ENCODE assay signal across 11 cellular contexts in the genomic region with DNA sequence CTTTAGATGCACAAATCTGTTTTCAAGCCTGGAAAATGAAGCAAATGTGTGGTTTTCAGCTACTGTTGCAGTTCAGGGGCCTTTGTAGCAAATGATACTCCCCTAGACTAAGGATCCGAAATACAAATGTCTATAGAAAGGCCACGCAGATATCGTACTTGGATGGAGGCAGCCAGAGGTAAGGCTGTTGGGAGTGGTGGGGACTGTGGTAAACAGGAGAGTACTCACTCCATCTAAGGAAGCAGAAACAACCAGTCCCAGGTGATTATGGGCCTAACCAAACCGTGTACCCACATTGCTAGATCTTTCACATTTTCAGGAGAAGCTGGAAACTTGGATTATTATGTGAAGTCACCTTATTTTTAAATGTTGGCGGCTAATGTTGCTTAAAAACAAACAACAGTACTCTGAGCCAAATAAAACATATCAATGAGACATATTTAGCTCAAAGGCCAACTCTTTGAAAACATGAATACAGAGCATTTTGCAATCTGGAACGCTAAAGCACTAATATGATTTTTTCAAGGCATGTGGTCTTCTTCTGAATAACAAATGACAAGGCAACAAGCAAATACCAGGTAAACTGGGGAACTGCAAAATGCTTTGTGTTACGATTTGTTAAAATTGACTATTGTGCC.
DNase-seq lines count a peak whose midpoint lies in the region; ATAC-seq and TF ChIP-seq lines count a peak whose summit lies in the region.
"Had no signal": no experiment of that assay in that cellular context is flagged by ENCODE, and none has a peak within 500 bp of the region (broad histone marks: within the 10 kb centered on the region; RNA-seq: fewer than 3 reads in every experiment).

No MANE protein-coding gene starts in this region.

- H3K4me3 ChIP-seq in right atrium auricular region: no peak overlapping the region
- H3K4me3 ChIP-seq in ascending aorta: peak overlapping the region in 1 of 2 donors; percentile 22
- H3K4me3 ChIP-seq in muscle layer of duodenum (ENCODE audit: low read depth in 1 of 2, low read length in 2 of 2): no peak overlapping the region
- no peak overlapping the region for H3K4me3 ChIP-seq in vagina
- no peak overlapping the region for H3K4me3 ChIP-seq in trophoblast cell (ENCODE audit: low read depth, low read length)

- no peak overlapping the region for H4K91ac ChIP-seq in trophoblast cell (ENCODE audit: low read depth, low read length)

- no peak overlapping the region for H2AFZ ChIP-seq in trophoblast cell (ENCODE audit: insufficient read depth, low read length, poor library complexity)

- peak overlapping the region; percentile 66 to 90 for H3K27ac ChIP-seq in right atrium auricular region
- H3K27ac ChIP-seq in ascending aorta: peak overlapping the region; percentile 91 to 93
- peak overlapping the region; percentile 47 for H3K27ac ChIP-seq in muscle layer of duodenum (ENCODE audit: low read length)
- peak overlapping the region; percentile 38 for H3K27ac ChIP-seq in vagina
- no peak overlapping the region for H3K27ac ChIP-seq in trophoblast cell (ENCODE audit: low read depth, low read length)
- H3K27ac ChIP-seq: brain microvascular endothelial cell, C4-2B had no signal

- TF ChIP-seq CTCF in right atrium auricular region (IDR thresholded peaks at IDR 0.05) (no peak), ascending aorta (IDR thresholded peaks at IDR 0.05) (no peak), vagina (IDR thresholded peaks at IDR 0.05) (no peak), CD14-positive monocyte (IDR thresholded peaks at IDR 0.05) (no peak)

- H3K27me3 Mint-ChIP-seq in CD14-positive monocyte (ENCODE audit: low read depth in 3 of 3): peaks cover 0 to 5% (median 1%) of the 10 kb centered on the region in 3 donors

- no peak overlapping the region for H3K23ac ChIP-seq in trophoblast cell (ENCODE audit: low read length)

- no peak overlapping the region for H4K12ac ChIP-seq in trophoblast cell (ENCODE audit: low read depth, low read length)

- peaks cover 7% of the 10 kb centered on the region for H3K79me1 ChIP-seq in trophoblast cell (ENCODE audit: low read length)

- no peaks in the 10 kb centered on the region for H3K36me3 Mint-ChIP-seq in CD14-positive monocyte
- H3K36me3 Mint-ChIP-seq: memory B cell had no signal

- no peaks in the 10 kb centered on the region for H3K36me3 ChIP-seq in right atrium auricular region
- no peaks in the 10 kb centered on the region for H3K36me3 ChIP-seq in ascending aorta
- H3K36me3 ChIP-seq in muscle layer of duodenum (ENCODE audit: control insufficient read depth in 1 of 2, insufficient read depth in 2 of 2, low read length in 2 of 2): no peaks in the 10 kb centered on the region
- H3K36me3 ChIP-seq in vagina: no peaks in the 10 kb centered on the region
- H3K36me3 ChIP-seq in trophoblast cell (ENCODE audit: control insufficient read depth in 1 of 2, insufficient read depth in 2 of 2, low read length in 2 of 2): no peaks in the 10 kb centered on the region
- H3K36me3 ChIP-seq: brain microvascular endothelial cell had no signal

- no peak overlapping the region for H3K9ac ChIP-seq in trophoblast cell (ENCODE audit: low read length)

- H3K4me2 ChIP-seq in trophoblast cell (ENCODE audit: low read length): no peak overlapping the region

- no peak overlapping the region for H3K4me3 Mint-ChIP-seq in CD14-positive monocyte
- H3K4me3 Mint-ChIP-seq: memory B cell had no signal

- H3K4me1 Mint-ChIP-seq in CD14-positive monocyte: peaks cover 47% of the 10 kb centered on the region

- H3K9me3 ChIP-seq in right atrium auricular region (no peaks in the 10 kb centered on the region), ascending aorta (no peaks in the 10 kb centered on the region), muscle layer of duodenum (ENCODE audit: control insufficient read depth in 1 of 2, low read length in 2 of 2) (no peaks in the 10 kb centered on the region), vagina (no peaks in the 10 kb centered on the region), trophoblast cell (ENCODE audit: insufficient read depth, low read depth, low read length) (no peaks in the 10 kb centered on the region)

- no peak overlapping the region for H3K18ac ChIP-seq in trophoblast cell (ENCODE audit: low read length)

- no peak overlapping the region for H3K27ac Mint-ChIP-seq in CD14-positive monocyte
- H3K27ac Mint-ChIP-seq: memory B cell had no signal

- no peaks in the 10 kb centered on the region for H3K27me3 ChIP-seq in right atrium auricular region
- no peaks in the 10 kb centered on the region for H3K27me3 ChIP-seq in ascending aorta
- H3K27me3 ChIP-seq in muscle layer of duodenum (ENCODE audit: low read depth, low read length): no peaks in the 10 kb centered on the region
- H3K27me3 ChIP-seq in vagina: no peaks in the 10 kb centered on the region
- no peaks in the 10 kb centered on the region for H3K27me3 ChIP-seq in trophoblast cell (ENCODE audit: insufficient read depth, low read length)
- H3K27me3 ChIP-seq: brain microvascular endothelial cell had no signal

- intact Hi-C loops in Right ventricle myocardium inferior (cut with DNase I): loop anchor here (1.0 kb wide), 2 partner anchors 112 to 130 kb away; no protein-coding TSS in a partner anchor
- intact Hi-C loops in ascending aorta (cut with DNase I): loop anchor here (1.0 to 10.0 kb wide), 5 partner anchors 19 to 217 kb away; a partner anchor contains a TSS
- intact Hi-C loops in vagina (cut with DNase I): loop anchor here (2.0 kb wide), 1 partner anchor 111 kb away; a partner anchor contains a TSS
- intact Hi-C loops in CD14-positive monocyte (cut with micrococcal nuclease): loop anchor here (5.0 kb wide), 3 partner anchors 109 to 219 kb away; a partner anchor contains a TSS

- H3K9me3 Mint-ChIP-seq in CD14-positive monocyte: peaks cover 0 to 2% (median 0%) of the 10 kb centered on the region in 7 donors
- H3K9me3 Mint-ChIP-seq: memory B cell had no signal

- WGBS in trophoblast cell (ENCODE audit: extremely low coverage, insufficient coverage, insufficient read length): no CpG with 5 or more reads among the region's 7 CpGs

- no peak for TF ChIP-seq POLR2A in vagina (IDR thresholded peaks at IDR 0.05)

- no peak overlapping the region for H3K14ac ChIP-seq in trophoblast cell (ENCODE audit: low read length)

- no peak for ATAC-seq in Right ventricle myocardium inferior

- H4K8ac ChIP-seq in trophoblast cell (ENCODE audit: low read depth, low read length): no peak overlapping the region

- DNase-seq in right atrium auricular region (ENCODE audit: low spot score) (no peak), Right ventricle myocardium inferior (ENCODE audit: missing footprints) (no peak), ascending aorta (ENCODE audit: low spot score in 2 of 2) (no peak), vagina (ENCODE audit: extremely low spot score in 2 of 2) (no peak), GF-D8 (lab: John Stamatoyannopoulos, UW) (no peak), trophoblast cell (no peak), CD14-positive monocyte (ENCODE audit: low spot score) (no peak)

- no peak overlapping the region for H2BK120ac ChIP-seq in trophoblast cell (ENCODE audit: insufficient read depth, low read length, poor library complexity)

- no peak overlapping the region for H3K4ac ChIP-seq in trophoblast cell (ENCODE audit: low read depth, low read length)

- H3K79me2 ChIP-seq in trophoblast cell (ENCODE audit: control insufficient read depth, insufficient read depth, low read length, poor library complexity): no peaks in the 10 kb centered on the region

- H2BK12ac ChIP-seq in trophoblast cell (ENCODE audit: low read length): no peak overlapping the region

- H2BK5ac ChIP-seq in trophoblast cell (ENCODE audit: low read depth, low read length, poor library complexity): no peak overlapping the region

- H3K4me1 ChIP-seq in right atrium auricular region (peaks cover 0 to 35% of the 10 kb centered on the region in 2 donors), ascending aorta (peaks cover 8 to 35% of the 10 kb centered on the region in 2 donors), muscle layer of duodenum (ENCODE audit: control insufficient read depth in 1 of 2, insufficient read depth in 2 of 2, low read length in 2 of 2) (peaks cover 0 to 6% of the 10 kb centered on the region in 2 donors), vagina (no peaks in the 10 kb centered on the region), trophoblast cell (ENCODE audit: control insufficient read depth in 1 of 2, insufficient read depth in 2 of 2, low read length in 2 of 2) (peaks cover 2 to 8% of the 10 kb centered on the region in 2 experiments)

- H2AK5ac ChIP-seq in trophoblast cell (ENCODE audit: low read length): no peak overlapping the region
